ENCODE assay signal across 13 cellular contexts in genomic region chr12:4743046-4743445, GRCh38. TPM values are rescaled to one million over a fixed set of nuclear protein-coding genes. Genes with fewer than 3 reads are reported as not detected.
"Had no signal": no experiment of that assay in that cellular context is flagged by ENCODE, and none has a peak within 500 bp of the region (broad histone marks: within the 10 kb centered on the region; RNA-seq: fewer than 3 reads in every experiment).

No MANE protein-coding gene starts in this region.

- H3K4me1 Mint-ChIP-seq: activated CD4-positive, alpha-beta memory T cell treated with anti-CD3 and anti-CD28 coated beads, Interleukin-2, amount 10 ng/mL, durations not matched to agents 7 days and 5 days; activated naive CD8-positive, alpha-beta T cell treated with anti-CD3 and anti-CD28 coated beads, Interleukin-2, amount 50 U/mL, for 24 hours; stimulated activated naive CD8-positive, alpha-beta T cell treated with anti-CD3 and anti-CD28 coated beads, Interleukin-15, amount 100 ng/mL, for 72 hours had no signal

- H3K4me3 ChIP-seq: heart right ventricle, testis had no signal

- H2AFZ ChIP-seq: parathyroid adenoma had no signal

- ATAC-seq: activated naive CD8-positive, alpha-beta T cell treated with anti-CD3 and anti-CD28 coated beads, Interleukin-2, amount 50 U/mL, for 24 hours; heart right ventricle; stimulated activated naive CD8-positive, alpha-beta T cell treated with anti-CD3 and anti-CD28 coated beads, Interleukin-15, amount 100 ng/mL, for 72 hours had no signal

- H3K36me3 ChIP-seq: heart right ventricle had no signal

- H3K4me3 Mint-ChIP-seq: activated CD4-positive, alpha-beta memory T cell treated with anti-CD3 and anti-CD28 coated beads, Interleukin-2, amount 10 ng/mL, durations not matched to agents 7 days and 5 days; activated naive CD8-positive, alpha-beta T cell treated with anti-CD3 and anti-CD28 coated beads, Interleukin-2, amount 50 U/mL, for 24 hours; stimulated activated naive CD8-positive, alpha-beta T cell treated with anti-CD3 and anti-CD28 coated beads, Interleukin-15, amount 100 ng/mL, for 72 hours had no signal

- H3K9ac ChIP-seq: parathyroid adenoma had no signal

- H3K27me3 ChIP-seq: heart right ventricle, testis had no signal

- H3K27ac ChIP-seq: heart right ventricle, parathyroid adenoma, testis had no signal

- H3K27ac Mint-ChIP-seq: activated CD4-positive, alpha-beta memory T cell treated with anti-CD3 and anti-CD28 coated beads, Interleukin-2, amount 10 ng/mL, durations not matched to agents 7 days and 5 days; activated naive CD8-positive, alpha-beta T cell treated with anti-CD3 and anti-CD28 coated beads, Interleukin-2, amount 50 U/mL, for 24 hours; stimulated activated naive CD8-positive, alpha-beta T cell treated with anti-CD3 and anti-CD28 coated beads, Interleukin-15, amount 100 ng/mL, for 72 hours had no signal

- H3K9me3 Mint-ChIP-seq: activated CD4-positive, alpha-beta memory T cell treated with anti-CD3 and anti-CD28 coated beads, Interleukin-2, amount 10 ng/mL, durations not matched to agents 7 days and 5 days; activated naive CD8-positive, alpha-beta T cell treated with anti-CD3 and anti-CD28 coated beads, Interleukin-2, amount 50 U/mL, for 24 hours; stimulated activated naive CD8-positive, alpha-beta T cell treated with anti-CD3 and anti-CD28 coated beads, Interleukin-15, amount 100 ng/mL, for 72 hours had no signal

- H3K79me2 ChIP-seq: parathyroid adenoma had no signal

- DNase-seq: activated CD4-positive, alpha-beta memory T cell treated with anti-CD3 and anti-CD28 coated beads, Interleukin-2, amount 10 ng/mL, durations not matched to agents 7 days and 5 days; activated CD8-positive, alpha-beta memory T cell treated with anti-CD3 and anti-CD28 coated beads, Interleukin-2, amount 50 U/mL, for 4 hours; activated naive CD4-positive, alpha-beta T cell; activated naive CD8-positive, alpha-beta T cell treated with anti-CD3 and anti-CD28 coated beads, Interleukin-2, amount 50 U/mL, for 24 hours; heart right ventricle; retina; stimulated activated CD4-positive, alpha-beta T cell treated with anti-CD3 and anti-CD28 coated beads, Interleukin-15, amount 100 ng/mL, for 24 hours; stimulated activated CD4-positive, alpha-beta T cell treated with anti-CD3 and anti-CD28 coated beads, Interleukin-4, amount 100 ng/mL, for 4 hours; stimulated activated naive CD8-positive, alpha-beta T cell treated with anti-CD3 and anti-CD28 coated beads, Interleukin-15, amount 100 ng/mL, for 72 hours; T-helper 9 cell; testis had no signal

- H3K4me1 ChIP-seq: heart right ventricle, parathyroid adenoma, testis had no signal

- H3K9me3 ChIP-seq: testis had no signal

RNA-seq across cellular contexts. Expression of gene GALNT8, which starts 22.8 kb away (rescaled TPM):
- polyA plus RNA-seq: fibroblast of lung had no signal
